Comparison of ENCODE assay signal across 1 cellular context in the genomic region with DNA sequence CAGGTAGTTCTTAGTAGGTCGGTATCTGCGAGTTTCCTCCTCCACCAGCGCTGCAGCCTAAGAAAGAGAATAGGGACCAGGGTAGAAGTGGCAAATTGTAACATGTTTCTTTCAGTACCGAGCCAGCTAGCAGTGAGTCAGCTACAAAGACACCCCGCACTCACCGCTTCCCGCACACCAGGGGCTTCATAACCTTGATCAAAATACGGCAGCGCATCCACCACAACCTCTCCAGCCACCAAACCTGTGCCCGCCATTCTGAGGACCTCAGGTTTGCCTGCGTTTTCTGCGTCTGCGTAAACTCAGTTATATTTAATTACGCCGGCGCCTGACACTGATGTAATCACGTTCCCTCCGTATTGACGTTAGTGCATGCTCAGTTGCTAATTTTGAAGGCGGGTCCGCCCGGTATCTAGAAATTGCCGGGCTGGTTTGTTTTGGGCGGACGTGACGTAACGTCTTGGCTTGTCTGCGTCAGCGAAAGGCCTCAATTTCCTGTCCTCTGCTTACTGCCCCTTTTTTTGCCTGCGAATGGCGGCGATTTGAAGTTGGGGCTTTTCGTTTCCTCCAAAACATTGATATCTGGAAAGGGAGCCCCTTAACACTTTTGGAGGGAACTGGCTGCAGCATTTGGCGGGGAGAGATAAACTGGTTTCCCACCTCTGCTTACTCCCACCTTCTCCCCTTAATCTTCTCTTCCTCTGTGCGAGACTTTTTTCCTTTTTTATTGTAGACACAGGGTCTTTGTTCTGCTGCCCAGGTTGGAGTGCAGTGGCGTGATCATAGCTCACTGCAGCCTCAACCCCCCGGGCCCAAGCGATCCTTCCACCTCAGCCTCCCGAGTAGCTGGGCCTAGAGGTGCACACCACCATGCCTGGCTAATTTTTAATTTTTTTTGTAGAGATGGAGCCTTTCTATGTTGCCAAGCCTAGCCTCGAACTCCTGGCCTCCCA.
A peak's percentile ranks its signal among the peaks of the same experiment; 100 is the strongest.
TF ChIP-seq lines count a peak whose summit lies in the region.

BCAS2 (minus strand) TSS at position 281 of the 953 bp plus-strand sequence; CDS start at position 257, 24 bp downstream.

TF ChIP-seq in K562, 482 proteins besides CTCF, POLR2A, EP300 and RAD21 (continued from another document and continues in another):
- TF ChIP-seq SRF (CRISPR knock-in tag; IDR thresholded peaks at IDR 0.05) (peak in 1 of 2 experiments; percentile 20; a peak in 1 of 4 replicates), HEY1 (CRISPR knock-in tag; IDR thresholded peaks at IDR 0.05; ENCODE audit: borderline replicate concordance) (peak; percentile 72; the same call in 1 of the 2 replicates), DNMT1 (IDR thresholded peaks at IDR 0.05) (no peak), NKRF (IDR thresholded peaks at IDR 0.05; ENCODE audit: borderline replicate concordance) (0 out of 2 replicates have a peak, but pooled peaks have one; percentile 67), THRAP3 (IDR thresholded peaks at IDR 0.05; ENCODE audit: borderline replicate concordance) (no peak), CCAR2 (IDR thresholded peaks at IDR 0.05; ENCODE audit: low read depth, low read length) (no peak), ZNF584 (CRISPR knock-in tag; IDR thresholded peaks at IDR 0.05; ENCODE audit: low read depth) (peak; percentile 81; the same call in 1 of the 2 replicates), MYC (IDR thresholded peaks at IDR 0.05; ENCODE audit: low read depth, low read length) (peak; percentile 68), MYC (CRISPR knock-in tag; IDR thresholded peaks at IDR 0.05; ENCODE audit: borderline replicate concordance, low read depth) (no peak), DACH1 (IDR thresholded peaks at IDR 0.05; ENCODE audit: partially characterized antibody) (no peak), ZNF23 (CRISPR knock-in tag; IDR thresholded peaks at IDR 0.05) (no peak), ZNF174 (CRISPR knock-in tag; IDR thresholded peaks at IDR 0.05) (no peak), PHB2 (IDR thresholded peaks at IDR 0.05; ENCODE audit: low read depth) (no peak), ZNF551 (CRISPR knock-in tag; IDR thresholded peaks at IDR 0.05) (no peak), ZNF589 (CRISPR knock-in tag; IDR thresholded peaks at IDR 0.05; ENCODE audit: low read depth) (0 out of 2 replicates have a peak, but pooled peaks have one; percentile 73), TEAD4 (IDR thresholded peaks at IDR 0.05; ENCODE audit: low read length) (no peak), TEAD4 (CRISPR knock-in tag; IDR thresholded peaks at IDR 0.05; ENCODE audit: borderline replicate concordance) (no peak), ZNF324 (CRISPR knock-in tag; IDR thresholded peaks at IDR 0.05) (no peak), RFX1 (IDR thresholded peaks at IDR 0.05) (no peak), SREBF1 (IDR thresholded peaks at IDR 0.05; ENCODE audit: borderline replicate concordance, low read depth, low read length) (no peak), SP1 (CRISPR knock-in tag; IDR thresholded peaks at IDR 0.05) (peak; percentile 60; the same call in 1 of the 2 replicates), NCOA6 (IDR thresholded peaks at IDR 0.05) (peak; percentile 95), CBFA2T2 (conservative IDR thresholded peaks at IDR 0.05) (no peak), ZNF764 (CRISPR knock-in tag; IDR thresholded peaks at IDR 0.05; ENCODE audit: low read depth) (no peak), ZNF668 (CRISPR knock-in tag; IDR thresholded peaks at IDR 0.05) (no peak), NFIX (CRISPR knock-in tag; IDR thresholded peaks at IDR 0.05; ENCODE audit: low read depth) (no peak), SMARCA5 (IDR thresholded peaks at IDR 0.05) (no peak), ZNF511 (CRISPR knock-in tag; IDR thresholded peaks at IDR 0.05) (no peak), ZNF436 (CRISPR knock-in tag; IDR thresholded peaks at IDR 0.05) (no peak), HNRNPK (IDR thresholded peaks at IDR 0.05; ENCODE audit: low read depth, low read length, poor library complexity, severe bottlenecking) (no peak), ZNF780A (CRISPR knock-in tag; IDR thresholded peaks at IDR 0.05) (no peak), CBFA2T3 (IDR thresholded peaks at IDR 0.05) (no peak), ARHGAP35 (IDR thresholded peaks at IDR 0.05; ENCODE audit: partially characterized antibody) (no peak), ZNF239 (CRISPR knock-in tag; IDR thresholded peaks at IDR 0.05) (peak; percentile 51), ZNF431 (CRISPR knock-in tag; IDR thresholded peaks at IDR 0.05) (0 out of 2 replicates have a peak, but pooled peaks have one; percentile 39), NCOA2 (IDR thresholded peaks at IDR 0.05; ENCODE audit: partially characterized antibody in 2 of 2) (no peak), ZNF133 (CRISPR knock-in tag; IDR thresholded peaks at IDR 0.05) (no peak), NFYB (IDR thresholded peaks at IDR 0.05; ENCODE audit: extremely low read depth, insufficient read length) (no peak), ILF3 (IDR thresholded peaks at IDR 0.05; ENCODE audit: borderline replicate concordance) (no peak)
- TF ChIP-seq, protein P1, sequence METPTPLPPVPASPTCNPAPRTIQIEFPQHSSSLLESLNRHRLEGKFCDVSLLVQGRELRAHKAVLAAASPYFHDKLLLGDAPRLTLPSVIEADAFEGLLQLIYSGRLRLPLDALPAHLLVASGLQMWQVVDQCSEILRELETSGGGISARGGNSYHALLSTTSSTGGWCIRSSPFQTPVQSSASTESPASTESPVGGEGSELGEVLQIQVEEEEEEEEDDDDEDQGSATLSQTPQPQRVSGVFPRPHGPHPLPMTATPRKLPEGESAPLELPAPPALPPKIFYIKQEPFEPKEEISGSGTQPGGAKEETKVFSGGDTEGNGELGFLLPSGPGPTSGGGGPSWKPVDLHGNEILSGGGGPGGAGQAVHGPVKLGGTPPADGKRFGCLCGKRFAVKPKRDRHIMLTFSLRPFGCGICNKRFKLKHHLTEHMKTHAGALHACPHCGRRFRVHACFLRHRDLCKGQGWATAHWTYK (CRISPR knock-in tag; IDR thresholded peaks at IDR 0.05): 0 out of 2 replicates have a peak, but pooled peaks have one; percentile 34
- TF ChIP-seq, protein P2, sequence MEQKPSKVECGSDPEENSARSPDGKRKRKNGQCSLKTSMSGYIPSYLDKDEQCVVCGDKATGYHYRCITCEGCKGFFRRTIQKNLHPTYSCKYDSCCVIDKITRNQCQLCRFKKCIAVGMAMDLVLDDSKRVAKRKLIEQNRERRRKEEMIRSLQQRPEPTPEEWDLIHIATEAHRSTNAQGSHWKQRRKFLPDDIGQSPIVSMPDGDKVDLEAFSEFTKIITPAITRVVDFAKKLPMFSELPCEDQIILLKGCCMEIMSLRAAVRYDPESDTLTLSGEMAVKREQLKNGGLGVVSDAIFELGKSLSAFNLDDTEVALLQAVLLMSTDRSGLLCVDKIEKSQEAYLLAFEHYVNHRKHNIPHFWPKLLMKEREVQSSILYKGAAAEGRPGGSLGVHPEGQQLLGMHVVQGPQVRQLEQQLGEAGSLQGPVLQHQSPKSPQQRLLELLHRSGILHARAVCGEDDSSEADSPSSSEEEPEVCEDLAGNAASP (IDR thresholded peaks at IDR 0.05): no peak
- TF ChIP-seq, protein P3, sequence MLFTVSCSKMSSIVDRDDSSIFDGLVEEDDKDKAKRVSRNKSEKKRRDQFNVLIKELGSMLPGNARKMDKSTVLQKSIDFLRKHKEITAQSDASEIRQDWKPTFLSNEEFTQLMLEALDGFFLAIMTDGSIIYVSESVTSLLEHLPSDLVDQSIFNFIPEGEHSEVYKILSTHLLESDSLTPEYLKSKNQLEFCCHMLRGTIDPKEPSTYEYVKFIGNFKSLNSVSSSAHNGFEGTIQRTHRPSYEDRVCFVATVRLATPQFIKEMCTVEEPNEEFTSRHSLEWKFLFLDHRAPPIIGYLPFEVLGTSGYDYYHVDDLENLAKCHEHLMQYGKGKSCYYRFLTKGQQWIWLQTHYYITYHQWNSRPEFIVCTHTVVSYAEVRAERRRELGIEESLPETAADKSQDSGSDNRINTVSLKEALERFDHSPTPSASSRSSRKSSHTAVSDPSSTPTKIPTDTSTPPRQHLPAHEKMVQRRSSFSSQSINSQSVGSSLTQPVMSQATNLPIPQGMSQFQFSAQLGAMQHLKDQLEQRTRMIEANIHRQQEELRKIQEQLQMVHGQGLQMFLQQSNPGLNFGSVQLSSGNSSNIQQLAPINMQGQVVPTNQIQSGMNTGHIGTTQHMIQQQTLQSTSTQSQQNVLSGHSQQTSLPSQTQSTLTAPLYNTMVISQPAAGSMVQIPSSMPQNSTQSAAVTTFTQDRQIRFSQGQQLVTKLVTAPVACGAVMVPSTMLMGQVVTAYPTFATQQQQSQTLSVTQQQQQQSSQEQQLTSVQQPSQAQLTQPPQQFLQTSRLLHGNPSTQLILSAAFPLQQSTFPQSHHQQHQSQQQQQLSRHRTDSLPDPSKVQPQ (CRISPR knock-in tag; IDR thresholded peaks at IDR 0.05; ENCODE audit: borderline replicate concordance): no peak
- TF ChIP-seq, protein P4, sequence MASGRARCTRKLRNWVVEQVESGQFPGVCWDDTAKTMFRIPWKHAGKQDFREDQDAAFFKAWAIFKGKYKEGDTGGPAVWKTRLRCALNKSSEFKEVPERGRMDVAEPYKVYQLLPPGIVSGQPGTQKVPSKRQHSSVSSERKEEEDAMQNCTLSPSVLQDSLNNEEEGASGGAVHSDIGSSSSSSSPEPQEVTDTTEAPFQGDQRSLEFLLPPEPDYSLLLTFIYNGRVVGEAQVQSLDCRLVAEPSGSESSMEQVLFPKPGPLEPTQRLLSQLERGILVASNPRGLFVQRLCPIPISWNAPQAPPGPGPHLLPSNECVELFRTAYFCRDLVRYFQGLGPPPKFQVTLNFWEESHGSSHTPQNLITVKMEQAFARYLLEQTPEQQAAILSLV (tag; IDR thresholded peaks at IDR 0.05): no peak
- TF ChIP-seq, protein P5, sequence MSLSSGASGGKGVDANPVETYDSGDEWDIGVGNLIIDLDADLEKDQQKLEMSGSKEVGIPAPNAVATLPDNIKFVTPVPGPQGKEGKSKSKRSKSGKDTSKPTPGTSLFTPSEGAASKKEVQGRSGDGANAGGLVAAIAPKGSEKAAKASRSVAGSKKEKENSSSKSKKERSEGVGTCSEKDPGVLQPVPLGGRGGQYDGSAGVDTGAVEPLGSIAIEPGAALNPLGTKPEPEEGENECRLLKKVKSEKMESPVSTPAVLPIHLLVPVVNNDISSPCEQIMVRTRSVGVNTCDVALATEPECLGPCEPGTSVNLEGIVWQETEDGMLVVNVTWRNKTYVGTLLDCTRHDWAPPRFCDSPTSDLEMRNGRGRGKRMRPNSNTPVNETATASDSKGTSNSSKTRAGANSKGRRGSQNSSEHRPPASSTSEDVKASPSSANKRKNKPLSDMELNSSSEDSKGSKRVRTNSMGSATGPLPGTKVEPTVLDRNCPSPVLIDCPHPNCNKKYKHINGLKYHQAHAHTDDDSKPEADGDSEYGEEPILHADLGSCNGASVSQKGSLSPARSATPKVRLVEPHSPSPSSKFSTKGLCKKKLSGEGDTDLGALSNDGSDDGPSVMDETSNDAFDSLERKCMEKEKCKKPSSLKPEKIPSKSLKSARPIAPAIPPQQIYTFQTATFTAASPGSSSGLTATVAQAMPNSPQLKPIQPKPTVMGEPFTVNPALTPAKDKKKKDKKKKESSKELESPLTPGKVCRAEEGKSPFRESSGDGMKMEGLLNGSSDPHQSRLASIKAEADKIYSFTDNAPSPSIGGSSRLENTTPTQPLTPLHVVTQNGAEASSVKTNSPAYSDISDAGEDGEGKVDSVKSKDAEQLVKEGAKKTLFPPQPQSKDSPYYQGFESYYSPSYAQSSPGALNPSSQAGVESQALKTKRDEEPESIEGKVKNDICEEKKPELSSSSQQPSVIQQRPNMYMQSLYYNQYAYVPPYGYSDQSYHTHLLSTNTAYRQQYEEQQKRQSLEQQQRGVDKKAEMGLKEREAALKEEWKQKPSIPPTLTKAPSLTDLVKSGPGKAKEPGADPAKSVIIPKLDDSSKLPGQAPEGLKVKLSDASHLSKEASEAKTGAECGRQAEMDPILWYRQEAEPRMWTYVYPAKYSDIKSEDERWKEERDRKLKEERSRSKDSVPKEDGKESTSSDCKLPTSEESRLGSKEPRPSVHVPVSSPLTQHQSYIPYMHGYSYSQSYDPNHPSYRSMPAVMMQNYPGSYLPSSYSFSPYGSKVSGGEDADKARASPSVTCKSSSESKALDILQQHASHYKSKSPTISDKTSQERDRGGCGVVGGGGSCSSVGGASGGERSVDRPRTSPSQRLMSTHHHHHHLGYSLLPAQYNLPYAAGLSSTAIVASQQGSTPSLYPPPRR (CRISPR knock-in tag; IDR thresholded peaks at IDR 0.05; ENCODE audit: borderline replicate concordance): no peak
- TF ChIP-seq, protein P6, sequence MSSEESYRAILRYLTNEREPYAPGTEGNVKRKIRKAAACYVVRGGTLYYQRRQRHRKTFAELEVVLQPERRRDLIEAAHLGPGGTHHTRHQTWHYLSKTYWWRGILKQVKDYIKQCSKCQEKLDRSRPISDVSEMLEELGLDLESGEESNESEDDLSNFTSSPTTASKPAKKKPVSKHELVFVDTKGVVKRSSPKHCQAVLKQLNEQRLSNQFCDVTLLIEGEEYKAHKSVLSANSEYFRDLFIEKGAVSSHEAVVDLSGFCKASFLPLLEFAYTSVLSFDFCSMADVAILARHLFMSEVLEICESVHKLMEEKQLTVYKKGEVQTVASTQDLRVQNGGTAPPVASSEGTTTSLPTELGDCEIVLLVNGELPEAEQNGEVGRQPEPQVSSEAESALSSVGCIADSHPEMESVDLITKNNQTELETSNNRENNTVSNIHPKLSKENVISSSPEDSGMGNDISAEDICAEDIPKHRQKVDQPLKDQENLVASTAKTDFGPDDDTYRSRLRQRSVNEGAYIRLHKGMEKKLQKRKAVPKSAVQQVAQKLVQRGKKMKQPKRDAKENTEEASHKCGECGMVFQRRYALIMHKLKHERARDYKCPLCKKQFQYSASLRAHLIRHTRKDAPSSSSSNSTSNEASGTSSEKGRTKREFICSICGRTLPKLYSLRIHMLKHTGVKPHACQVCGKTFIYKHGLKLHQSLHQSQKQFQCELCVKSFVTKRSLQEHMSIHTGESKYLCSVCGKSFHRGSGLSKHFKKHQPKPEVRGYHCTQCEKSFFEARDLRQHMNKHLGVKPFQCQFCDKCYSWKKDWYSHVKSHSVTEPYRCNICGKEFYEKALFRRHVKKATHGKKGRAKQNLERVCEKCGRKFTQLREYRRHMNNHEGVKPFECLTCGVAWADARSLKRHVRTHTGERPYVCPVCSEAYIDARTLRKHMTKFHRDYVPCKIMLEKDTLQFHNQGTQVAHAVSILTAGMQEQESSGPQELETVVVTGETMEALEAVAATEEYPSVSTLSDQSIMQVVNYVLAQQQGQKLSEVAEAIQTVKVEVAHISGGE (CRISPR knock-in tag; IDR thresholded peaks at IDR 0.05): peak in 2 of 3 experiments; percentile 31 to 81; a peak in 3 of 6 replicates
